Comparison of ENCODE assay signal across 8 cellular contexts in genomic region chr1:223713546-223714420, GRCh38. TPM values are rescaled to one million over a fixed set of nuclear protein-coding genes. Genes with fewer than 3 reads are reported as not detected.
DNase-seq lines count a peak whose midpoint lies in the region; ATAC-seq and TF ChIP-seq lines count a peak whose summit lies in the region.

No MANE protein-coding gene starts in this region.

- peak overlapping the region; percentile 64 for H3K4me3 ChIP-seq in CD8-positive, alpha-beta T cell (ENCODE audit: low read depth, low read length)
- H3K4me3 ChIP-seq in NT2/D1 (ENCODE audit: insufficient read length, low read depth) (peak overlapping the region; percentile 80), neuron (ENCODE audit: low read length) (peak overlapping the region; percentile 90)

- H3K27ac ChIP-seq in CD8-positive, alpha-beta T cell (ENCODE audit: low read depth, low read length) = peak overlapping the region; percentile 62

- CTCF ChIA-PET in CD8-positive, alpha-beta T cell (lab: Charles Lee) = interaction anchor here (0.8 to 5.1 kb wide), 4 partner anchors 13 to 36 kb away, joined by 3 to 67 read pairs (median 12); no protein-coding TSS in a partner anchor

- H3K9ac ChIP-seq in NT2/D1 (ENCODE audit: insufficient read length, low read depth) = peak overlapping the region; percentile 94

- TF ChIP-seq CTCF in CD8-positive, alpha-beta T cell (IDR thresholded peaks at IDR 0.05) = no peak

- peaks cover 12% of the 10 kb centered on the region for H3K36me3 Mint-ChIP-seq in CD8-positive, alpha-beta T cell
- peaks cover 26% of the 10 kb centered on the region for H3K36me3 Mint-ChIP-seq in effector memory CD8-positive, alpha-beta T cell (ENCODE audit: insufficient read depth)

- peak overlapping the region; percentile 93 for H3K27ac Mint-ChIP-seq in CD8-positive, alpha-beta T cell
- H3K27ac Mint-ChIP-seq in effector memory CD8-positive, alpha-beta T cell = peak overlapping the region; percentile 94 to 95

- peak overlapping the region; percentile 90 for H3K4me3 Mint-ChIP-seq in CD8-positive, alpha-beta T cell
- H3K4me3 Mint-ChIP-seq in effector memory CD8-positive, alpha-beta T cell = peak overlapping the region; percentile 89 to 93

- no peaks in the 10 kb centered on the region for H3K9me3 ChIP-seq in CD8-positive, alpha-beta T cell (ENCODE audit: low read length)
- H3K9me3 ChIP-seq in NT2/D1 (ENCODE audit: insufficient read depth, low read length) = no peaks in the 10 kb centered on the region
- H3K9me3 ChIP-seq in neuron (ENCODE audit: low read length) = no peaks in the 10 kb centered on the region

- H3K4me1 ChIP-seq in CD8-positive, alpha-beta T cell (ENCODE audit: insufficient read depth, low read length) = peaks cover 72% of the 10 kb centered on the region
- H3K4me1 ChIP-seq in NT2/D1 (ENCODE audit: insufficient read depth, insufficient read length) (peaks cover 18% of the 10 kb centered on the region), neuron (ENCODE audit: insufficient read depth, low read length) (peaks cover 8% of the 10 kb centered on the region)

- no peaks in the 10 kb centered on the region for H3K9me3 Mint-ChIP-seq in CD8-positive, alpha-beta T cell
- no peaks in the 10 kb centered on the region for H3K9me3 Mint-ChIP-seq in effector memory CD8-positive, alpha-beta T cell

- H3K36me3 ChIP-seq in CD8-positive, alpha-beta T cell (ENCODE audit: insufficient read depth, low read length) = peaks cover 2% of the 10 kb centered on the region
- H3K36me3 ChIP-seq in NT2/D1 (ENCODE audit: insufficient read depth, insufficient read length, low read length) = peaks cover 47% of the 10 kb centered on the region
- H3K36me3 ChIP-seq in neuron (ENCODE audit: insufficient read depth, low read length) = peaks cover 21% of the 10 kb centered on the region

- DNase-seq in CD8-positive, alpha-beta T cell = peak in 1 of 7 experiments; percentile 20
- DNase-seq in NT2/D1 (ENCODE audit: low read depth, low spot score) (no peak), middle frontal gyrus (ENCODE audit: extremely low spot score, low spot score) (no peak), retina (no peak)
- peak in 1 of 3 experiments; percentile 24 for DNase-seq in effector memory CD8-positive, alpha-beta T cell
- no peak for DNase-seq in stimulated activated CD4-positive, alpha-beta T cell treated with anti-CD3 and anti-CD28 coated beads, Interleukin-4, amount 100 ng/mL, for 24 hours

- peaks cover 69% of the 10 kb centered on the region for H3K4me1 Mint-ChIP-seq in CD8-positive, alpha-beta T cell (ENCODE audit: low read depth)
- H3K4me1 Mint-ChIP-seq in effector memory CD8-positive, alpha-beta T cell (ENCODE audit: low read depth in 2 of 2) = peaks cover 59 to 68% of the 10 kb centered on the region in 2 donors

- no peaks in the 10 kb centered on the region for H3K27me3 ChIP-seq in CD8-positive, alpha-beta T cell (ENCODE audit: insufficient read depth, low read length)
- H3K27me3 ChIP-seq in NT2/D1 (ENCODE audit: insufficient read depth, insufficient read length) (peaks cover 19% of the 10 kb centered on the region), neuron (ENCODE audit: insufficient read depth, low read length) (no peaks in the 10 kb centered on the region)

- peak overlapping the region; percentile 92 for H2AFZ ChIP-seq in neuron (ENCODE audit: low read depth, low read length)

- intact Hi-C loops in CD8-positive, alpha-beta T cell (cut with DNase I, micrococcal nuclease) = loop anchor here (1.0 to 10.0 kb wide), 3 partner anchors 12 to 721 kb away; partner anchors contain the start of genes TP53BP2 (in 2 of the 2) and WDR26 (in 1 of the 2)

- POLR2A ChIA-PET in CD8-positive, alpha-beta T cell (lab: Charles Lee) = interaction anchor here (0.6 kb wide), 1 partner anchor 16 kb away, joined by 4 read pairs; no protein-coding TSS in a partner anchor

- peak; percentile 4 for ATAC-seq in CD8-positive, alpha-beta T cell
- ATAC-seq in effector memory CD8-positive, alpha-beta T cell (replicated peaks) = no peak
- ATAC-seq in GM21515 (IDR thresholded peaks at IDR 0.05; ENCODE audit: unreplicated experiment) = no peak

- no peaks in the 10 kb centered on the region for H3K27me3 Mint-ChIP-seq in CD8-positive, alpha-beta T cell (ENCODE audit: low read depth)
- no peaks in the 10 kb centered on the region for H3K27me3 Mint-ChIP-seq in effector memory CD8-positive, alpha-beta T cell

RNA-seq across cellular contexts. Expression of gene CAPN2, which starts 1.4 kb away (rescaled TPM):
- 10 to 100 TPM; 83.0 to 84.7 TPM for total RNA-seq in CD8-positive, alpha-beta T cell

RNA-seq across cellular contexts. Expression of gene CAPN8, which starts 48.3 kb away (rescaled TPM):
- under 1 TPM; 0.42 to 0.43 TPM for total RNA-seq in CD8-positive, alpha-beta T cell
